8 cellular contexts compared by ENCODE assay signal in the genomic region with DNA sequence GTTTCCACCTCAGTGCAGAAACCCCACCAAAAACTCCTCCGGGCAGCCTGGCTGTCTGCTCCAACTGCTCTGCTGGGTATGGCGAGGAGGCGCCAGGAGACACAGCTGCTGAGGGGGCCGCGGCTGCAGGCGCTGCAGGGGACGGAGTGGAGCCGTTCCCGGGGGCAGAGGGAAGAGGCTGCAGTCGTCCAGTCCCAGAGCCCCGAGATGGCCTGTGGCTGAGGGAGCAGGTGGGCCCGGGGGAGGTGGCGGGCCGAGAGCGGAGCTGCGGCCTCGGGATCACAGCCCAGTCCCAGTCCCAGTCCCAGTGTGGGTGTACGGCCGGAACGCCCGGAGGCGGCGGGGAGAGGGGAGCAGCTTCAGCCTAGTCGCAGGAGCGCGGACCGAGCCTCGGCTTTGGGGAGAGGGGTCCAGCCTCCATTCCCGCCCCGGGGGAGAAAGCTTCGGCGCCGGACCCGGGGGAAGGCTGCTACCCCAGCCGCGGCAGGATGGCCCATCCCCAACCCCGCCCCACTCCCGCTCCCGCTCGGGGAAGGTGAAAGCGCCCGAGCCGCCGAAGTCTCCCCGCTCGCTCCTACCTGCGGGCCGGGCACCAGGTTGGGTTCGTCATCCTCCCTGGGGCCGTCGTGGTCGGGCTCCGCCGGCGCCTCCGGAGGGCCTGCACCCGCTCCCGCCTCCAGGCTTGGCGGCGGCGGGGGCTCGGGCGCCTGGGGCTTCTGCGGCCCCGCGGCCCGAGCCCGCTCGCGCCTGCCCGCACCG. TPM values are rescaled to one million over a fixed set of nuclear protein-coding genes. Genes with fewer than 3 reads are reported as not detected.
DNase-seq lines count a peak whose midpoint lies in the region; ATAC-seq and TF ChIP-seq lines count a peak whose summit lies in the region.

No MANE protein-coding gene starts in this region.

- peaks cover 5 to 12% of the 10 kb centered on the region in 2 donors for H3K4me1 ChIP-seq in lung (ENCODE audit: control insufficient read depth in 2 of 2, insufficient read depth in 2 of 2, low read length in 2 of 2)

- ATAC-seq in GM19324 (IDR thresholded peaks at IDR 0.05; ENCODE audit: low FRiP score, unreplicated experiment) (peak; percentile 46), HG03354 (IDR thresholded peaks at IDR 0.05; ENCODE audit: poor library complexity, severe bottlenecking, unreplicated experiment) (peak; percentile 57), lung (ENCODE audit: insufficient read depth, low FRiP score) (peak; percentile 24)

- H3K27me3 ChIP-seq in BJ (ENCODE audit: control insufficient read depth, insufficient read depth, low read length) (no peaks in the 10 kb centered on the region), lung (ENCODE audit: control insufficient read depth, insufficient read depth) (no peaks in the 10 kb centered on the region)

- 1% methylated on average over 34 to 72 of the region's 72 CpGs for WGBS in lung, 2 donors

- no peak for DNase-seq in BJ (ENCODE audit: low read depth)
- peak; percentile 21 for DNase-seq in activated CD4-positive, CD25-positive, alpha-beta regulatory T cell treated with anti-CD3 and anti-CD28 coated beads, Interleukin-2, amount 50 U/mL, for 16 hours (ENCODE audit: low read depth, low spot score)
- DNase-seq in dermis blood vessel endothelial cell = peak; percentile 34
- peak; percentile 47 for DNase-seq in lung (ENCODE audit: low spot score)
- peak; percentile 22 for DNase-seq in stimulated activated CD8-positive, alpha-beta memory T cell treated with anti-CD3 and anti-CD28 coated beads, Interleukin-15, amount 100 ng/mL, for 24 hours (ENCODE audit: low read depth)
- DNase-seq in NCI-H1436 (lab: John Stamatoyannopoulos, UW) = no peak

- POLR2A ChIA-PET in BJ (lab: Charles Lee) = no interaction called here

- no peaks in the 10 kb centered on the region for H3K9me3 ChIP-seq in lung (ENCODE audit: control insufficient read depth in 2 of 2, insufficient read depth in 1 of 2, low read length in 1 of 2)

- peak overlapping the region; percentile 77 to 84 for H3K27ac ChIP-seq in lung (ENCODE audit: low read depth in 1 of 2, low read length in 1 of 2)

- CTCF ChIA-PET in BJ (lab: Yijun Ruan, JAX) = interaction anchor here (1.2 kb wide), 1 partner anchor 52 kb away, joined by 4 read pairs; no protein-coding TSS in a partner anchor

- H3K4me3 ChIP-seq in BJ (ENCODE audit: low read depth, low read length) (peak overlapping the region; percentile 89), lung (peak overlapping the region; percentile 94)

- no peak for TF ChIP-seq CTCF in BJ (IDR thresholded peaks at IDR 0.05; ENCODE audit: insufficient read depth, low read depth, low read length)
- no peak for TF ChIP-seq CTCF in lung (IDR thresholded peaks at IDR 0.05; ENCODE audit: control extremely low read depth, extremely low read depth)

- H3K36me3 ChIP-seq in BJ (ENCODE audit: control insufficient read depth, insufficient read depth, low read length) = 0 out of 2 replicates have a peak, but pooled peaks cover 3% of the 10 kb centered on the region
- peaks cover 0 to 5% of the 10 kb centered on the region in 2 donors for H3K36me3 ChIP-seq in lung (ENCODE audit: control insufficient read depth in 2 of 2, insufficient read depth in 2 of 2, low read length in 2 of 2)

RNA-seq across cellular contexts. Expression of gene FAM193B, which starts 0.5 kb away (rescaled TPM):
- polyA plus RNA-seq in BJ (2011; rRNA removed) (23.1 and 31.9 TPM in 2 replicates), lung (100 to 1,000 TPM in 1 of 2 donors, 10 to 100 TPM in 1; 70.5 to 139 TPM)
- 17.6 and 19.6 TPM in 2 replicates for polyA minus RNA-seq in BJ (2011; rRNA and poly(A)+ RNA removed)
- total RNA-seq in dermis blood vessel endothelial cell (14.6 and 31.0 TPM in 2 replicates), lung (10 to 100 TPM; 49.0 to 92.3 TPM)

RNA-seq across cellular contexts. Expression of gene DDX41, which starts 37.1 kb away (rescaled TPM):
- polyA plus RNA-seq in BJ (2011; rRNA removed) (93.3 and 144 TPM in 2 replicates), lung (100 to 1,000 TPM in 1 of 2 donors, 10 to 100 TPM in 1; 63.2 to 110 TPM)
- polyA minus RNA-seq in BJ (2011; rRNA and poly(A)+ RNA removed) = 48.6 and 64.8 TPM in 2 replicates
- total RNA-seq in dermis blood vessel endothelial cell (68.2 and 98.8 TPM in 2 replicates), lung (10 to 100 TPM; 64.9 to 82.4 TPM)

RNA-seq across cellular contexts. Expression of gene TMED9, which starts 38.2 kb away (rescaled TPM):
- polyA plus RNA-seq in BJ (2011; rRNA removed) (310 and 391 TPM in 2 replicates), lung (100 to 1,000 TPM; 133 to 325 TPM)
- polyA minus RNA-seq in BJ (2011; rRNA and poly(A)+ RNA removed) = 139 and 192 TPM in 2 replicates
- total RNA-seq in dermis blood vessel endothelial cell (174 and 176 TPM in 2 replicates), lung (100 to 1,000 TPM in 1 of 2 donors, 10 to 100 TPM in 1; 76.4 to 232 TPM)

RNA-seq across cellular contexts. Expression of gene DOK3, which starts 44.2 kb away (rescaled TPM):
- 0.92 and 1.2 TPM in 2 replicates for polyA plus RNA-seq in BJ (2011; rRNA removed)
- polyA minus RNA-seq in BJ (2011; rRNA and poly(A)+ RNA removed) = 0.76 TPM in 1 of 2 replicates, not detected in the other
- total RNA-seq in dermis blood vessel endothelial cell = 2.0 and 4.6 TPM in 2 replicates
- 10 to 100 TPM; 15.6 to 73.5 TPM for total RNA-seq in lung
- 100 to 1,000 TPM in 1 of 2 donors, 10 to 100 TPM in 1; 22.0 to 146 TPM for polyA plus RNA-seq in lung

RNA-seq across cellular contexts. Expression of gene B4GALT7, which starts 46.1 kb away (rescaled TPM):
- polyA plus RNA-seq in BJ (2011; rRNA removed) (23.2 and 39.5 TPM in 2 replicates), lung (10 to 100 TPM; 31.1 to 31.8 TPM)
- polyA minus RNA-seq in BJ (2011; rRNA and poly(A)+ RNA removed) = 14.4 and 22.3 TPM in 2 replicates
- total RNA-seq in dermis blood vessel endothelial cell (31.0 and 35.6 TPM in 2 replicates), lung (10 to 100 TPM; 14.3 to 40.0 TPM)

Comparison
In these comparisons a context has a peak if more than half of its experiments do, and no peak if none do; other contexts are left out.
1. DNase-seq: peak in activated CD4-positive, CD25-positive, alpha-beta regulatory T cell treated with anti-CD3 and anti-CD28 coated beads, Interleukin-2, amount 50 U/mL, for 16 hours (single experiment), dermis blood vessel endothelial cell (single experiment), lung (single experiment) and stimulated activated CD8-positive, alpha-beta memory T cell treated with anti-CD3 and anti-CD28 coated beads, Interleukin-15, amount 100 ng/mL, for 24 hours (single experiment); none in BJ (single experiment) and NCI-H1436 (single experiment).
2. Peak in every context shown above with its lines, with median percentiles within 50 percentile points of each other: ATAC-seq.